Comparison of ENCODE assay signal across 8 cellular contexts in the genomic region with DNA sequence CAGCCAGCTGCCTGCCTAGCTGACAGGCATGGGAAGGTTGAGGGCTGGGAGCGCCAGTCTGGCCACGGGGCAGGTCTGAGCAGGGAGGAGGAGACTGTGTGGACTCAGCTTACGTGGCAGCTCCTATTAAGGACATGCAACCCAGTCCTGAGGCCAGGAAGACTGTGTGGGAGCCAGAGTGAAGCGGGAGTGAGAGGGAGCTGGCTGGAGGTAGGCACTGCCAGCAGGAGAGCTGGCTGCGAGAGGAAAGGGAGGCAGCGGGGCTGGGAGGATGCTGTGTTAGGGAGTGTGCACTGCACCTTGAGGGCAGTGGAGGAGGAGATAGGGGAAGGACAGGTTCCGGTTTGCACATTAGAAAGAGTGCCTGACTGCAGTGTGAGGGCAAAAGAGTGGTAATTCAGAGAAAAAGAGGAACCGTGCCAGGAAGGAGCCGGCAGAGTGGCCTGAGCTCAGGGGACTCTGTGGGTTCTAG.
DNase-seq lines count a peak whose midpoint lies in the region; ATAC-seq and TF ChIP-seq lines count a peak whose summit lies in the region.

No MANE protein-coding gene starts in this region.

- ATAC-seq in GM21576 (IDR thresholded peaks at IDR 0.05; ENCODE audit: unreplicated experiment) (peak; percentile 70), GM18520 (IDR thresholded peaks at IDR 0.05; ENCODE audit: unreplicated experiment) (no peak)

- H3K36me3 Mint-ChIP-seq in CD14-positive monocyte = no peaks in the 10 kb centered on the region

- DNase-seq in CD14-positive monocyte (ENCODE audit: low spot score) (peak; percentile 63), OCI-M1 (lab: John Stamatoyannopoulos, UW) (peak; percentile 54), islet precursor cell (peak; percentile 55), DMS114 treated with DMSO at 0.1 percent for 48 hours (lab: John Stamatoyannopoulos, UW; ENCODE audit: unreplicated experiment) (no peak), NCI-H1694 treated with DMSO at 0.1 percent for 48 hours (lab: John Stamatoyannopoulos, UW) (no peak)
- DNase-seq in stimulated activated CD4-positive, alpha-beta T cell treated with anti-CD3 and anti-CD28 coated beads, Interleukin-4, amount 100 ng/mL, for 24 hours = no peak

- peaks cover 34% of the 10 kb centered on the region for H3K4me1 Mint-ChIP-seq in CD14-positive monocyte

- no peaks in the 10 kb centered on the region for H3K9me3 Mint-ChIP-seq in CD14-positive monocyte

- peak overlapping the region; percentile 84 to 94 (median 89) for H3K27ac Mint-ChIP-seq in CD14-positive monocyte

- intact Hi-C loops in CD14-positive monocyte (cut with micrococcal nuclease) = loop anchor here in 1 of 2 donors (10.0 kb wide), 1 partner anchor 899 kb away; no protein-coding TSS in a partner anchor

- peaks cover 0 to 8% (median 1%) of the 10 kb centered on the region in 3 donors for H3K27me3 Mint-ChIP-seq in CD14-positive monocyte (ENCODE audit: low read depth in 3 of 3)

- TF ChIP-seq CTCF in CD14-positive monocyte (IDR thresholded peaks at IDR 0.05) = no peak

- peak overlapping the region; percentile 52 to 87 for H3K4me3 Mint-ChIP-seq in CD14-positive monocyte

Comparison
In these comparisons a context has a peak if more than half of its experiments do, and no peak if none do; other contexts are left out.
1. DNase-seq: peak in CD14-positive monocyte (single experiment), OCI-M1 (single experiment) and islet precursor cell (single experiment); none in stimulated activated CD4-positive, alpha-beta T cell treated with anti-CD3 and anti-CD28 coated beads, Interleukin-4, amount 100 ng/mL, for 24 hours (single experiment), DMS114 treated with DMSO at 0.1 percent for 48 hours (single experiment) and NCI-H1694 treated with DMSO at 0.1 percent for 48 hours (single experiment).